Comparison of ENCODE assay signal across 13 cellular contexts in genomic region chr7:44990520-44991023, GRCh38. TPM values are rescaled to one million over a fixed set of nuclear protein-coding genes. Genes with fewer than 3 reads are reported as not detected.
DNase-seq lines count a peak whose midpoint lies in the region; ATAC-seq and TF ChIP-seq lines count a peak whose summit lies in the region.
"Had no signal": no experiment of that assay in that cellular context is flagged by ENCODE, and none has a peak within 500 bp of the region (broad histone marks: within the 10 kb centered on the region; RNA-seq: fewer than 3 reads in every experiment).

No MANE protein-coding gene starts in this region.

- TF ChIP-seq CTCF in HFF-Myc (IDR thresholded peaks at IDR 0.05; ENCODE audit: low read depth, low read length, missing control alignments) (no peak), epithelial cell of esophagus (IDR thresholded peaks at IDR 0.05; ENCODE audit: insufficient read depth, low read depth, low read length, missing control alignments) (no peak)

- no peaks in the 10 kb centered on the region for H3K9me3 Mint-ChIP-seq in stimulated activated effector memory CD8-positive, alpha-beta T cell treated with anti-CD3 and anti-CD28 coated beads, Interleukin-12 subunit alpha, Interleukin-12 subunit beta, amount 100 ng/mL, for 72 hours
- H3K9me3 Mint-ChIP-seq: activated T-helper 17 cell treated with anti-CD3 and anti-CD28 coated beads, Interleukin-2, amount 50 U/mL, for 72 hours had no signal

- H3K36me3 Mint-ChIP-seq in stimulated activated effector memory CD8-positive, alpha-beta T cell treated with anti-CD3 and anti-CD28 coated beads, Interleukin-12 subunit alpha, Interleukin-12 subunit beta, amount 100 ng/mL, for 72 hours = peaks cover 14% of the 10 kb centered on the region

- DNase-seq in HFF-Myc (ENCODE audit: extremely low read depth, low read depth) (peak; percentile 53), OCI-M1 (lab: John Stamatoyannopoulos, UW) (peak; percentile 13), epithelial cell of esophagus (ENCODE audit: low read depth) (peak; percentile 76), renal cortical epithelial cell (ENCODE audit: low read depth) (peak; percentile 30), CD1c-positive myeloid dendritic cell (ENCODE audit: extremely low spot score) (no peak), T-helper 2 cell (no peak)
- DNase-seq in stimulated activated effector memory CD8-positive, alpha-beta T cell treated with anti-CD3 and anti-CD28 coated beads, Interleukin-12 subunit alpha, Interleukin-12 subunit beta, amount 100 ng/mL, for 72 hours (ENCODE audit: low spot score in 2 of 2) = no peak
- DNase-seq: mucosa of descending colon; NCI-H187; stimulated activated CD4-positive, alpha-beta T cell treated with anti-CD3 and anti-CD28 coated beads, Interleukin-4, amount 100 ng/mL, for 4 hours; T-cell had no signal

- H3K4me3 ChIP-seq in HFF-Myc (replicated peaks; ENCODE audit: low read depth, low read length) (no peak overlapping the region), epithelial cell of esophagus (ENCODE audit: low read length) (no peak overlapping the region)
- H3K4me3 ChIP-seq: mucosa of descending colon had no signal

- ATAC-seq in stimulated activated effector memory CD8-positive, alpha-beta T cell treated with anti-CD3 and anti-CD28 coated beads, Interleukin-12 subunit alpha, Interleukin-12 subunit beta, amount 100 ng/mL, for 72 hours = no peak
- ATAC-seq in HG02588 (IDR thresholded peaks at IDR 0.05; ENCODE audit: unreplicated experiment) = no peak
- ATAC-seq: activated T-helper 17 cell treated with anti-CD3 and anti-CD28 coated beads, Interleukin-2, amount 50 U/mL, for 72 hours; mucosa of descending colon; T-cell had no signal

- H3K27ac Mint-ChIP-seq in stimulated activated effector memory CD8-positive, alpha-beta T cell treated with anti-CD3 and anti-CD28 coated beads, Interleukin-12 subunit alpha, Interleukin-12 subunit beta, amount 100 ng/mL, for 72 hours = no peak overlapping the region
- H3K27ac Mint-ChIP-seq: activated T-helper 17 cell treated with anti-CD3 and anti-CD28 coated beads, Interleukin-2, amount 50 U/mL, for 72 hours; T-cell had no signal

- no peak overlapping the region for H3K4me3 Mint-ChIP-seq in stimulated activated effector memory CD8-positive, alpha-beta T cell treated with anti-CD3 and anti-CD28 coated beads, Interleukin-12 subunit alpha, Interleukin-12 subunit beta, amount 100 ng/mL, for 72 hours
- H3K4me3 Mint-ChIP-seq: activated T-helper 17 cell treated with anti-CD3 and anti-CD28 coated beads, Interleukin-2, amount 50 U/mL, for 72 hours; T-cell had no signal

- H3K4me1 Mint-ChIP-seq in stimulated activated effector memory CD8-positive, alpha-beta T cell treated with anti-CD3 and anti-CD28 coated beads, Interleukin-12 subunit alpha, Interleukin-12 subunit beta, amount 100 ng/mL, for 72 hours = peaks cover 34% of the 10 kb centered on the region

RNA-seq across cellular contexts. Expression of gene CCM2, which starts 9.4 kb away (rescaled TPM):
- total RNA-seq in renal cortical epithelial cell = 52.2 and 69.3 TPM in 2 replicates

RNA-seq across cellular contexts. Expression of gene MYO1G, which starts 11.8 kb away (rescaled TPM):
- not detected in 2 replicates for total RNA-seq in renal cortical epithelial cell

Comparison
In these comparisons a context has a peak if more than half of its experiments do, and no peak if none do; other contexts are left out.
1. DNase-seq: peak in HFF-Myc (single experiment), OCI-M1 (single experiment), epithelial cell of esophagus (single experiment) and renal cortical epithelial cell (single experiment); none in stimulated activated effector memory CD8-positive, alpha-beta T cell treated with anti-CD3 and anti-CD28 coated beads, Interleukin-12 subunit alpha, Interleukin-12 subunit beta, amount 100 ng/mL, for 72 hours (0 of 2), CD1c-positive myeloid dendritic cell (single experiment) and T-helper 2 cell (0 of 5).